Comparison of ENCODE assay signal across 14 cellular contexts in the genomic region with DNA sequence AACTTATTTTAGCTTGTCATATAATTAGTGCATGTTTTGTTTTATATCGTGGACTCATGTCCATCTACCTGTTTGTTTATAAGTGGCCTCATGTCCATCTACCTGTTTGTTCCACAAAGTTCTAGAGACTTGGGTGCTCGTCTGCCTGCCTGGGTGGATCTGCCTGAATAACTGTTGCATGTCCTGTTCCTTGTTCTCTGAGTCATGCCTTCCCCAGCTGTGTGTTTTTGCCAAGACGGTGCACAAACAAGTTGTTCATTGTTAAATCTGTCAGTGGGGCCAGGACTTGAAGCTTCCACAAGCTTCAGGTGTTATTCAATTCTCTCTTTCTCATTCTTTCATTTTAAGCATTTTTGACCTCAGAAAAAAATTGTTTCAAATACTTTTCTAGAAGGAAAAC.
A peak's percentile ranks its signal among the peaks of the same experiment; 100 is the strongest.
DNase-seq lines count a peak whose midpoint lies in the region; ATAC-seq and TF ChIP-seq lines count a peak whose summit lies in the region.
"Had no signal": no experiment of that assay in that cellular context is flagged by ENCODE, and none has a peak within 500 bp of the region (broad histone marks: within the 10 kb centered on the region; RNA-seq: fewer than 3 reads in every experiment).

No MANE protein-coding gene starts in this region.

- H3K36me3 Mint-ChIP-seq in neural progenitor cell, result no peaks in the 10 kb centered on the region

- peak; percentile 93 for ATAC-seq in PC-3
- no peak for ATAC-seq in HG03108 (IDR thresholded peaks at IDR 0.05; ENCODE audit: unreplicated experiment)

- H3K27ac ChIP-seq in PC-3 (ENCODE audit: low read length), result no peak overlapping the region
- no peak overlapping the region for H3K27ac ChIP-seq in parathyroid adenoma
- no peak overlapping the region for H3K27ac ChIP-seq in neural progenitor cell
- H3K27ac ChIP-seq in WERI-Rb-1, result no peak overlapping the region
- H3K27ac ChIP-seq in left ventricle myocardium inferior (replicated peaks), result no peak overlapping the region
- H3K27ac ChIP-seq: Peyer's patch had no signal

- DNase-seq in ELR (ENCODE audit: low read depth) (peak; percentile 70), PC-3 (peak; percentile 67), epithelial cell of proximal tubule (ENCODE audit: low read depth) (peak; percentile 83), neural progenitor cell (ENCODE audit: low spot score) (no peak), WERI-Rb-1 (no peak), left ventricle myocardium inferior (no peak)
- DNase-seq: activated CD4-positive, CD25-positive, alpha-beta regulatory T cell; activated gamma-delta T cell; CD4-positive, alpha-beta T cell; NCI-H1930 had no signal

- H3K27ac Mint-ChIP-seq in neural progenitor cell, result no peak overlapping the region
- H3K27ac Mint-ChIP-seq: CD4-positive, alpha-beta T cell had no signal

- H4K20me1 ChIP-seq in PC-3 (ENCODE audit: low read length), result no peaks in the 10 kb centered on the region
- H4K20me1 ChIP-seq in neural progenitor cell (ENCODE audit: low read depth), result no peaks in the 10 kb centered on the region

- H3K4me1 ChIP-seq in PC-3 (ENCODE audit: insufficient read depth, low read length) (peaks cover 5% of the 10 kb centered on the region), parathyroid adenoma (no peaks in the 10 kb centered on the region), neural progenitor cell (peaks cover 4% of the 10 kb centered on the region), left ventricle myocardium inferior (peaks cover 11% of the 10 kb centered on the region)
- H3K4me1 ChIP-seq: Peyer's patch had no signal

- H3K9me3 Mint-ChIP-seq in neural progenitor cell, result peaks cover 4% of the 10 kb centered on the region
- H3K9me3 Mint-ChIP-seq: CD4-positive, alpha-beta T cell had no signal

- no peaks in the 10 kb centered on the region for H3K9me2 ChIP-seq in PC-3 (replicated peaks; ENCODE audit: low read length)

- no peaks in the 10 kb centered on the region for H3K36me3 ChIP-seq in PC-3 (ENCODE audit: low read depth, low read length)
- H3K36me3 ChIP-seq in parathyroid adenoma (ENCODE audit: control insufficient read depth, insufficient read depth, low read length), result no peaks in the 10 kb centered on the region
- H3K36me3 ChIP-seq in neural progenitor cell, result no peaks in the 10 kb centered on the region
- no peaks in the 10 kb centered on the region for H3K36me3 ChIP-seq in WERI-Rb-1
- no peaks in the 10 kb centered on the region for H3K36me3 ChIP-seq in left ventricle myocardium inferior
- H3K36me3 ChIP-seq: Peyer's patch had no signal

- H3K9ac ChIP-seq in PC-3 (ENCODE audit: low read length) (no peak overlapping the region), parathyroid adenoma (no peak overlapping the region), neural progenitor cell (no peak overlapping the region)

- intact Hi-C loops in PC-3 (cut with micrococcal nuclease), result loop anchor here (5.0 kb wide), 1 partner anchor 355 kb away; no protein-coding TSS in a partner anchor
- intact Hi-C loops in left ventricle myocardium inferior (cut with micrococcal nuclease), result no loop called here

- no peaks in the 10 kb centered on the region for H3K27me3 Mint-ChIP-seq in neural progenitor cell (ENCODE audit: insufficient read depth, low read depth)

- CTCF ChIA-PET in PC-3 (lab: Charles Lee), result no interaction called here

- no peak overlapping the region for H3K4me3 ChIP-seq in PC-3 (ENCODE audit: low read length)
- no peak overlapping the region for H3K4me3 ChIP-seq in epithelial cell of proximal tubule (ENCODE audit: low read depth, low read length)
- H3K4me3 ChIP-seq in parathyroid adenoma (ENCODE audit: low read depth, low read length), result no peak overlapping the region
- H3K4me3 ChIP-seq in neural progenitor cell, result no peak overlapping the region
- H3K4me3 ChIP-seq in WERI-Rb-1 (ENCODE audit: low read depth, low read length), result no peak overlapping the region
- no peak overlapping the region for H3K4me3 ChIP-seq in left ventricle myocardium inferior
- H3K4me3 ChIP-seq: dorsolateral prefrontal cortex, Peyer's patch had no signal

- TF ChIP-seq CTCF in PC-3 (conservative IDR thresholded peaks at IDR 0.05; ENCODE audit: low read depth, low read length) (no peak), epithelial cell of proximal tubule (conservative IDR thresholded peaks at IDR 0.05; ENCODE audit: low read depth, low read length) (no peak), parathyroid adenoma (IDR thresholded peaks at IDR 0.05) (no peak), neural progenitor cell (IDR thresholded peaks at IDR 0.05) (no peak), WERI-Rb-1 (IDR thresholded peaks at IDR 0.05; ENCODE audit: low read depth, low read length) (no peak), left ventricle myocardium inferior (IDR thresholded peaks at IDR 0.05; ENCODE audit: borderline replicate concordance) (no peak)

- 0 out of 2 replicates have a peak overlapping the region, but pooled peaks have one; percentile 2 for H3K4me2 ChIP-seq in PC-3 (ENCODE audit: low read length)
- H3K4me2 ChIP-seq in parathyroid adenoma (ENCODE audit: low read length), result no peak overlapping the region
- no peak overlapping the region for H3K4me2 ChIP-seq in neural progenitor cell

- POLR2A ChIA-PET in PC-3 (lab: Charles Lee; ENCODE audit: unreplicated experiment), result interaction anchor here (0.6 kb wide), 1 partner anchor 1303 kb away, joined by 4 read pairs; no protein-coding TSS in a partner anchor

- H3F3A ChIP-seq in PC-3 (ENCODE audit: low read length, unreplicated experiment), result no peaks in the 10 kb centered on the region
- H3F3A ChIP-seq in neural progenitor cell (ENCODE audit: low read depth), result no peaks in the 10 kb centered on the region

- BruUV-seq in PC-3 (replicated peaks; lab: Mats Ljungman, UMichigan), result no TSS peak

- no peak overlapping the region for H3K4me3 Mint-ChIP-seq in neural progenitor cell
- H3K4me3 Mint-ChIP-seq: CD4-positive, alpha-beta T cell had no signal

- H2AFZ ChIP-seq in PC-3 (ENCODE audit: low read length), result no peak overlapping the region
- H2AFZ ChIP-seq in parathyroid adenoma, result peak overlapping the region; percentile 31
- no peak overlapping the region for H2AFZ ChIP-seq in neural progenitor cell (replicated peaks)

- no peaks in the 10 kb centered on the region for H3K4me1 Mint-ChIP-seq in neural progenitor cell

- H3K27me3 ChIP-seq in PC-3 (ENCODE audit: low read length), result no peaks in the 10 kb centered on the region
- no peaks in the 10 kb centered on the region for H3K27me3 ChIP-seq in parathyroid adenoma (ENCODE audit: control insufficient read depth, insufficient read depth, low read length)
- no peaks in the 10 kb centered on the region for H3K27me3 ChIP-seq in neural progenitor cell
- H3K27me3 ChIP-seq in WERI-Rb-1 (ENCODE audit: insufficient read depth, low read depth, severe bottlenecking), result no peaks in the 10 kb centered on the region
- H3K27me3 ChIP-seq in left ventricle myocardium inferior (ENCODE audit: low read depth), result no peaks in the 10 kb centered on the region
- H3K27me3 ChIP-seq: dorsolateral prefrontal cortex, Peyer's patch had no signal

- H3K79me2 ChIP-seq in PC-3 (ENCODE audit: low read length), result no peaks in the 10 kb centered on the region
- no peaks in the 10 kb centered on the region for H3K79me2 ChIP-seq in parathyroid adenoma
- H3K79me2 ChIP-seq in neural progenitor cell (ENCODE audit: low read depth), result no peaks in the 10 kb centered on the region

- H3K9me3 ChIP-seq in PC-3 (ENCODE audit: low read length), result no peaks in the 10 kb centered on the region
- no peaks in the 10 kb centered on the region for H3K9me3 ChIP-seq in parathyroid adenoma (ENCODE audit: control insufficient read depth, low read length)
- no peaks in the 10 kb centered on the region for H3K9me3 ChIP-seq in neural progenitor cell (ENCODE audit: low read depth)
- no peaks in the 10 kb centered on the region for H3K9me3 ChIP-seq in WERI-Rb-1 (ENCODE audit: severe bottlenecking)
- no peaks in the 10 kb centered on the region for H3K9me3 ChIP-seq in left ventricle myocardium inferior (replicated peaks)
- H3K9me3 ChIP-seq: Peyer's patch had no signal

Comparison
In these comparisons a context has a peak if more than half of its experiments do, and no peak if none do; other contexts are left out.
1. DNase-seq: peak in ELR (single experiment), PC-3 (single experiment) and epithelial cell of proximal tubule (single experiment); none in neural progenitor cell (single experiment), WERI-Rb-1 (single experiment) and left ventricle myocardium inferior (single experiment).